Comparison of ENCODE assay signal across 1 cellular context in the genomic region with DNA sequence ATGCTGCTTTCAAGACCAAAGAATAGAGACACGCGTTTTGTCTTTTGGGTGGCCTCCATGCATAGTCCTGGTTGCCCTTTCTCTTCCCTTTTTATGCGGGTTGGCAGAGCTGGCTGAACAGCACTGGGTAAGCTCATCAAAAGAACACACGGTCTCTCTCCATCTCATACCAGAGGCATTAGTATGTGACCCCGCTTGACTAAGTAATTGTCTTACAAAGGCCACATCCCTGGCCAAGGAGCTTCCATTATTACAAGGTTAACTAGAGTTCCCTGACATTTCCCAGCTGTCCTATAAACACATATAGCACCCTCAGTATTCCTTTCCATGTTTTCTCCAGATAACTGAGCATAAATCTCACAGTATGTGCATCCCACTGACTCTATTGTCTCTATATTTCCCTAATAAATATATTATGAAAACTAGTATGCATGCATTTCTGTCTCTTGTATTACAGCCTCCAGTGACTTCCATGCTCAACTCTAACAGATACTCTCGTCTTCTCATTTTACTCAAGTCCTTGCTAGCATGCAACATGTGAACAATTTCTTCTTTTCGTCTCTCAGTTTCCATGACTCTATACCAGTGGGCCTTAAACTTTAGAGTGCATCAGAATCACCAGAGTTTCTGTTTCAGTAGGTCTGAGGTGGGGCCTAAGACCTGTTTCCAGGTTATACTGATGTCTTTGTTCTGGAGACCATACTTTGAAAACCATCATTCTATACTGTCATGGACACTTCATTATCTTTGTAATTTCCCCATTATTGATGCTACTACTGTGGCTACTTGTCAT.
TF ChIP-seq lines count a peak whose summit lies in the region.

No MANE protein-coding gene starts in this region.

TF ChIP-seq in IMR-90, 13 proteins besides CTCF, POLR2A, EP300 and RAD21:
- TF ChIP-seq, protein P1, sequence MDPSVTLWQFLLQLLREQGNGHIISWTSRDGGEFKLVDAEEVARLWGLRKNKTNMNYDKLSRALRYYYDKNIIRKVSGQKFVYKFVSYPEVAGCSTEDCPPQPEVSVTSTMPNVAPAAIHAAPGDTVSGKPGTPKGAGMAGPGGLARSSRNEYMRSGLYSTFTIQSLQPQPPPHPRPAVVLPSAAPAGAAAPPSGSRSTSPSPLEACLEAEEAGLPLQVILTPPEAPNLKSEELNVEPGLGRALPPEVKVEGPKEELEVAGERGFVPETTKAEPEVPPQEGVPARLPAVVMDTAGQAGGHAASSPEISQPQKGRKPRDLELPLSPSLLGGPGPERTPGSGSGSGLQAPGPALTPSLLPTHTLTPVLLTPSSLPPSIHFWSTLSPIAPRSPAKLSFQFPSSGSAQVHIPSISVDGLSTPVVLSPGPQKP (IDR thresholded peaks at IDR 0.05; ENCODE audit: borderline replicate concordance, low read depth, low read length): no peak
- TF ChIP-seq CHD1 (IDR thresholded peaks at IDR 0.05; ENCODE audit: low read depth, low read length) (no peak), CEBPB (IDR thresholded peaks at IDR 0.05; ENCODE audit: low read depth, low read length) (no peak), BHLHE40 (IDR thresholded peaks at IDR 0.05; ENCODE audit: low read depth, low read length) (no peak), MAFK (IDR thresholded peaks at IDR 0.05; ENCODE audit: low read depth, low read length) (no peak), FOS (IDR thresholded peaks at IDR 0.05; ENCODE audit: low read depth, low read length) (no peak), MXI1 (IDR thresholded peaks at IDR 0.05; ENCODE audit: borderline replicate concordance, low read depth, low read length) (no peak), NFE2L2 (IDR thresholded peaks at IDR 0.05; ENCODE audit: low read depth, low read length) (no peak), RFX5 (IDR thresholded peaks at IDR 0.05; ENCODE audit: low read depth, low read length) (no peak), MAZ (IDR thresholded peaks at IDR 0.05; ENCODE audit: borderline replicate concordance, low read depth, low read length) (no peak), RCOR1 (IDR thresholded peaks at IDR 0.05; ENCODE audit: insufficient replicate concordance, low read length) (no peak), SMC3 (IDR thresholded peaks at IDR 0.05; ENCODE audit: low read depth, low read length) (no peak)
- TF ChIP-seq, protein P2, sequence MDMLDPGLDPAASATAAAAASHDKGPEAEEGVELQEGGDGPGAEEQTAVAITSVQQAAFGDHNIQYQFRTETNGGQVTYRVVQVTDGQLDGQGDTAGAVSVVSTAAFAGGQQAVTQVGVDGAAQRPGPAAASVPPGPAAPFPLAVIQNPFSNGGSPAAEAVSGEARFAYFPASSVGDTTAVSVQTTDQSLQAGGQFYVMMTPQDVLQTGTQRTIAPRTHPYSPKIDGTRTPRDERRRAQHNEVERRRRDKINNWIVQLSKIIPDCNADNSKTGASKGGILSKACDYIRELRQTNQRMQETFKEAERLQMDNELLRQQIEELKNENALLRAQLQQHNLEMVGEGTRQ (IDR thresholded peaks at IDR 0.05; ENCODE audit: low read depth, low read length): no peak
